Comparison of ENCODE assay signal across 22 cellular contexts in genomic region chr2:235518317-235519090, GRCh38. TPM values are rescaled to one million over a fixed set of nuclear protein-coding genes. Genes with fewer than 3 reads are reported as not detected.
DNase-seq lines count a peak whose midpoint lies in the region; ATAC-seq, FAIRE-seq and TF ChIP-seq lines count a peak whose summit lies in the region.
"Had no signal": no experiment of that assay in that cellular context is flagged by ENCODE, and none has a peak within 500 bp of the region (broad histone marks: within the 10 kb centered on the region; RNA-seq: fewer than 3 reads in every experiment).

No MANE protein-coding gene starts in this region.

- H3K4me3 ChIP-seq in right cardiac atrium (ENCODE audit: low read length) = no peak overlapping the region
- H3K4me3 ChIP-seq: esophagus squamous epithelium, heart left ventricle, Peyer's patch, sigmoid colon, vagina had no signal

- no peaks in the 10 kb centered on the region for H3K9me3 ChIP-seq in right cardiac atrium (ENCODE audit: control insufficient read depth, low read length)
- H3K9me3 ChIP-seq: esophagus squamous epithelium, heart left ventricle, neutrophil, Peyer's patch, sigmoid colon, vagina had no signal

- H3K36me3 Mint-ChIP-seq in WTC11 = peaks cover 24% of the 10 kb centered on the region
- H3K36me3 Mint-ChIP-seq: activated naive CD8-positive, alpha-beta T cell treated with anti-CD3 and anti-CD28 coated beads for 36 hours; CD8-positive, alpha-beta T cell; IgD-negative memory B cell had no signal

- FAIRE-seq in urothelium cell line (lab: Jason Lieb, UNC) = no peak
- FAIRE-seq in GM12891 (lab: Jason Lieb, UNC) = no peak
- FAIRE-seq: TTC549 had no signal

- H3K27ac Mint-ChIP-seq in WTC11 = peak overlapping the region; percentile 55
- H3K27ac Mint-ChIP-seq: activated naive CD8-positive, alpha-beta T cell treated with anti-CD3 and anti-CD28 coated beads for 36 hours; CD8-positive, alpha-beta T cell; IgD-negative memory B cell had no signal

- intact Hi-C loops in right cardiac atrium (cut with DNase I) = no loop called here
- intact Hi-C loops in Right ventricle myocardium superior (cut with DNase I) = no loop called here

- H3K4me1 Mint-ChIP-seq in WTC11 = peaks cover 47% of the 10 kb centered on the region
- H3K4me1 Mint-ChIP-seq: activated naive CD8-positive, alpha-beta T cell treated with anti-CD3 and anti-CD28 coated beads for 36 hours; IgD-negative memory B cell had no signal

- H3K4me3 Mint-ChIP-seq in WTC11 = no peak overlapping the region
- H3K4me3 Mint-ChIP-seq: activated naive CD8-positive, alpha-beta T cell treated with anti-CD3 and anti-CD28 coated beads for 36 hours; CD8-positive, alpha-beta T cell; IgD-negative memory B cell had no signal

- ATAC-seq in right cardiac atrium (peak in 1 of 2 donors; percentile 62), Right ventricle myocardium superior (ENCODE audit: poor library complexity) (no peak), WTC11 (no peak), GM18519 (IDR thresholded peaks at IDR 0.05; ENCODE audit: low FRiP score, unreplicated experiment) (no peak)
- ATAC-seq: CD8-positive, alpha-beta T cell; heart left ventricle had no signal

- no peaks in the 10 kb centered on the region for H3K27me3 Mint-ChIP-seq in WTC11 (ENCODE audit: low read depth)

- peaks cover 16% of the 10 kb centered on the region for H3K9me3 Mint-ChIP-seq in WTC11
- H3K9me3 Mint-ChIP-seq: CD8-positive, alpha-beta T cell had no signal

- 80% methylated on average over 11 of the region's 11 CpGs for WGBS in right cardiac atrium

- TF ChIP-seq CTCF in WTC11 (IDR thresholded peaks at IDR 0.05) = no peak

- POLR2A ChIA-PET in WTC11 (lab: Charles Lee) = no interaction called here

- TF ChIP-seq POLR2A in GM12891 (IDR thresholded peaks at IDR 0.05; ENCODE audit: low read depth, low read length) = no peak

- no peaks in the 10 kb centered on the region for H3K27me3 ChIP-seq in right cardiac atrium (ENCODE audit: control insufficient read depth, insufficient read depth)
- H3K27me3 ChIP-seq: esophagus squamous epithelium, heart left ventricle, neutrophil, Peyer's patch, sigmoid colon, vagina had no signal

- peaks cover 16% of the 10 kb centered on the region for H3K4me1 ChIP-seq in right cardiac atrium (ENCODE audit: control insufficient read depth, insufficient read depth, low read length)

- CTCF ChIA-PET in WTC11 (lab: Charles Lee) = interaction anchor here (0.6 to 1.5 kb wide), 3 partner anchors 14 to 75 kb away, joined by 3 to 5 read pairs (median 4); no protein-coding TSS in a partner anchor

- H3K27ac ChIP-seq in right cardiac atrium (ENCODE audit: low read length) = no peak overlapping the region
- H3K27ac ChIP-seq: esophagus squamous epithelium, heart left ventricle, neutrophil, Peyer's patch, sigmoid colon, vagina had no signal

- DNase-seq in right cardiac atrium = peak in 2 of 3 donors; percentile 28 to 58
- DNase-seq in Right ventricle myocardium superior = no peak
- DNase-seq in WTC11 (ENCODE audit: low spot score) = no peak
- peak; percentile 37 for DNase-seq in left kidney (ENCODE audit: low read depth, low spot score)
- DNase-seq in urothelium cell line (ENCODE audit: low spot score) = peak; percentile 48
- DNase-seq in GM12891 (ENCODE audit: insufficient read length, low spot score) = no peak
- no peak for DNase-seq in Ammon's horn (ENCODE audit: low spot score)
- DNase-seq: activated CD4-positive, alpha-beta T cell treated with anti-CD3 and anti-CD28 coated beads, Interleukin-2, amount 50 U/mL, for 48 hours; activated naive CD8-positive, alpha-beta T cell treated with anti-CD3 and anti-CD28 coated beads for 36 hours; activated T-cell treated with anti-CD3 and anti-CD28 coated beads, Interleukin-2, amount 50 U/mL, for 48 hours; CD8-positive, alpha-beta T cell; esophagus squamous epithelium; mesenchymal stem cell; NCI-H1048; sigmoid colon had no signal

TF ChIP-seq in WTC11, 78 proteins besides CTCF, POLR2A, EP300 and RAD21 (continues in another document):
- no peak for TF ChIP-seq SMAD4 (CRISPR knock-in tag; IDR thresholded peaks at IDR 0.05)
- no peak for TF ChIP-seq ZNF263 (CRISPR knock-in tag; IDR thresholded peaks at IDR 0.05; ENCODE audit: low read depth)
- no peak for TF ChIP-seq ATF1 (CRISPR knock-in tag; IDR thresholded peaks at IDR 0.05)
- TF ChIP-seq ZNF281 (CRISPR knock-in tag; IDR thresholded peaks at IDR 0.05) = no peak
- TF ChIP-seq E2F1 (CRISPR knock-in tag; IDR thresholded peaks at IDR 0.05) = no peak
- TF ChIP-seq ZNF671 (CRISPR knock-in tag; IDR thresholded peaks at IDR 0.05) = no peak
- TF ChIP-seq PRRX2 (CRISPR knock-in tag; IDR thresholded peaks at IDR 0.05) = no peak
- TF ChIP-seq ESRRA (CRISPR knock-in tag; IDR thresholded peaks at IDR 0.05; ENCODE audit: borderline replicate concordance) = no peak
- no peak for TF ChIP-seq SP1 (CRISPR knock-in tag; conservative IDR thresholded peaks at IDR 0.05)
- TF ChIP-seq HMGA2 (CRISPR knock-in tag; IDR thresholded peaks at IDR 0.05) = no peak

TF ChIP-seq in GM12891, 5 proteins besides CTCF, POLR2A, EP300 and RAD21:
- TF ChIP-seq SPI1 (IDR thresholded peaks at IDR 0.05; ENCODE audit: low read depth, low read length) (no peak), POLR2AphosphoS5 (IDR thresholded peaks at IDR 0.05; ENCODE audit: low read depth, low read length) (no peak), TAF1 (IDR thresholded peaks at IDR 0.05; ENCODE audit: low read depth, low read length) (no peak), PAX5 (IDR thresholded peaks at IDR 0.05; ENCODE audit: insufficient read depth, low read length, severe bottlenecking) (no peak), POU2F2 (IDR thresholded peaks at IDR 0.05; ENCODE audit: low read depth, low read length) (no peak)

RNA-seq across cellular contexts. Expression of gene AGAP1, which starts 24.7 kb away (rescaled TPM):
- 10 to 100 TPM; 22.5 to 25.3 (median 23.3) TPM for total RNA-seq in right cardiac atrium
- 10.5 TPM for polyA plus RNA-seq in right cardiac atrium
- 25.4 TPM for total RNA-seq in Right ventricle myocardium superior
- 46.2 to 49.3 TPM (median 49.1 TPM) in 3 replicates for total RNA-seq in WTC11 (2021)
- polyA plus RNA-seq in GM12891 (2012; ENCODE audit: low read depth, missing spikeins) = 0.41 TPM
- polyA plus RNA-seq: IgD-negative memory B cell had no signal

Comparison
In these comparisons a context has a peak if more than half of its experiments do, and no peak if none do; other contexts are left out.
1. DNase-seq: peak in right cardiac atrium (2 of 3), left kidney (single experiment) and urothelium cell line (single experiment); none in Right ventricle myocardium superior (single experiment), WTC11 (single experiment), GM12891 (single experiment) and Ammon's horn (single experiment).